In genomic region chr4:5890063-5890727, GRCh38 we compare ENCODE assay signal across 9 cellular contexts. TPM values are rescaled to one million over a fixed set of nuclear protein-coding genes. Genes with fewer than 3 reads are reported as not detected.
DNase-seq lines count a peak whose midpoint lies in the region; ATAC-seq and TF ChIP-seq lines count a peak whose summit lies in the region.
"Had no signal": no experiment of that assay in that cellular context is flagged by ENCODE, and none has a peak within 500 bp of the region (broad histone marks: within the 10 kb centered on the region; RNA-seq: fewer than 3 reads in every experiment).

No MANE protein-coding gene starts in this region.

- peak overlapping the region; percentile 99 for H3K4me2 ChIP-seq in BLaER1

- no peaks in the 10 kb centered on the region for H3K9me3 ChIP-seq in BLaER1
- H3K9me3 ChIP-seq in WERI-Rb-1 (ENCODE audit: severe bottlenecking) = no peaks in the 10 kb centered on the region
- no peaks in the 10 kb centered on the region for H3K9me3 ChIP-seq in sigmoid colon
- H3K9me3 ChIP-seq: adrenal gland had no signal

- peak overlapping the region; percentile 93 for H3K9ac ChIP-seq in BLaER1

- H3K27ac ChIP-seq in BLaER1 (peak overlapping the region; percentile 83), WERI-Rb-1 (peak overlapping the region; percentile 97), sigmoid colon (no peak overlapping the region)

- TF ChIP-seq EP300 in sigmoid colon (IDR thresholded peaks at IDR 0.05) = no peak

- TF ChIP-seq CTCF in WERI-Rb-1 (IDR thresholded peaks at IDR 0.05; ENCODE audit: low read depth, low read length) (no peak), sigmoid colon (IDR thresholded peaks at IDR 0.05) (no peak)

- no peak for TF ChIP-seq POLR2A in sigmoid colon (IDR thresholded peaks at IDR 0.05)

- WGBS in sigmoid colon, 2 donors = 4 to 14% methylated on average over 41 of the region's 41 CpGs

- peaks cover 23% of the 10 kb centered on the region for H3K27me3 ChIP-seq in BLaER1
- no peaks in the 10 kb centered on the region for H3K27me3 ChIP-seq in WERI-Rb-1 (ENCODE audit: insufficient read depth, low read depth, severe bottlenecking)
- peaks cover 62 to 98% (median 80%) of the 10 kb centered on the region in 3 donors for H3K27me3 ChIP-seq in sigmoid colon

- ATAC-seq in HG03196 (IDR thresholded peaks at IDR 0.05; ENCODE audit: unreplicated experiment) (no peak), esophagus mucosa (no peak), HG03108 (IDR thresholded peaks at IDR 0.05; ENCODE audit: unreplicated experiment) (no peak)

- no peaks in the 10 kb centered on the region for H3K36me3 ChIP-seq in BLaER1
- peaks cover 33% of the 10 kb centered on the region for H3K36me3 ChIP-seq in WERI-Rb-1
- H3K36me3 ChIP-seq in sigmoid colon = no peaks in the 10 kb centered on the region
- H3K36me3 ChIP-seq: adrenal gland had no signal

- H3K4me3 ChIP-seq in BLaER1 (peak overlapping the region; percentile 96), WERI-Rb-1 (ENCODE audit: low read depth, low read length) (peak overlapping the region; percentile 88), sigmoid colon (peak overlapping the region in 1 of 4 donors; percentile 19)
- H3K4me3 ChIP-seq: adrenal gland had no signal

- intact Hi-C loops in sigmoid colon (cut with DNase I) = no loop called here

- peaks cover 50% of the 10 kb centered on the region for H4K20me1 ChIP-seq in BLaER1

- DNase-seq in NCI-H1417 treated with DMSO at 0.1 percent for 48 hours (lab: John Stamatoyannopoulos, UW) = peak; percentile 61
- peak; percentile 97 for DNase-seq in WERI-Rb-1
- peak; percentile 62 for DNase-seq in medulla oblongata (ENCODE audit: extremely low spot score)
- no peak for DNase-seq in sigmoid colon

- H3K4me1 ChIP-seq in BLaER1 (peaks cover 81% of the 10 kb centered on the region), sigmoid colon (peaks cover 0 to 38% (median 35%) of the 10 kb centered on the region in 4 donors)
- H3K4me1 ChIP-seq: adrenal gland had no signal

RNA-seq across cellular contexts. Expression of gene CRMP1, which starts 2.7 kb away (rescaled TPM):
- total RNA-seq in sigmoid colon = 1 to 10 TPM; 3.5 to 6.4 (median 4.7) TPM
- 1 to 10 TPM in 1 of 3 donors, under 1 TPM in 1, not detected in 1; under 0.01 to 4.1 TPM for polyA plus RNA-seq in sigmoid colon
- 1.8 TPM for total RNA-seq in esophagus mucosa

Comparison
In these comparisons a context has a peak if more than half of its experiments do, and no peak if none do; other contexts are left out.
1. H3K27ac ChIP-seq: peak in BLaER1 (single experiment) and WERI-Rb-1 (single experiment); none in sigmoid colon (0 of 4).